Comparison of ENCODE assay signal across 18 cellular contexts in genomic region chr12:53328043-53328435, GRCh38. TPM values are rescaled to one million over a fixed set of nuclear protein-coding genes. Genes with fewer than 3 reads are reported as not detected.
DNase-seq lines count a peak whose midpoint lies in the region; ATAC-seq and TF ChIP-seq lines count a peak whose summit lies in the region.
"Had no signal": no experiment of that assay in that cellular context is flagged by ENCODE, and none has a peak within 500 bp of the region (broad histone marks: within the 10 kb centered on the region; RNA-seq: fewer than 3 reads in every experiment).

No MANE protein-coding gene starts in this region.

- no peak overlapping the region for H3K27ac ChIP-seq in CD4-positive, alpha-beta T cell (ENCODE audit: low read depth, low read length)
- H3K27ac ChIP-seq in GM23338 (ENCODE audit: low read depth) (no peak overlapping the region), WERI-Rb-1 (no peak overlapping the region), testis (no peak overlapping the region)
- H3K27ac ChIP-seq: esophagus muscularis mucosa had no signal

- H3K27me3 Mint-ChIP-seq in CD4-positive, alpha-beta T cell, result no peaks in the 10 kb centered on the region
- H3K27me3 Mint-ChIP-seq in GM23338 (ENCODE audit: insufficient read depth, low read depth, poor library complexity), result peaks cover 57% of the 10 kb centered on the region

- peak overlapping the region; percentile 5 for H3K4me3 Mint-ChIP-seq in CD4-positive, alpha-beta T cell
- no peak overlapping the region; the same call in 2 of the 3 replicates for H3K4me3 Mint-ChIP-seq in GM23338
- H3K4me3 Mint-ChIP-seq: dendritic cell treated with granulocyte-macrophage colony-stimulating factor and Interleukin-4, amounts not matched to agents 40 ng/mL and 50 ng/mL, for 4 days; memory B cell had no signal

- H3K9me2 ChIP-seq in GM23338 (ENCODE audit: insufficient read depth), result no peaks in the 10 kb centered on the region

- H3K79me2 ChIP-seq in GM23338 (replicated peaks; ENCODE audit: insufficient read depth), result no peaks in the 10 kb centered on the region

- no peak for ATAC-seq in CD4-positive, alpha-beta T cell (ENCODE audit: poor library complexity)
- ATAC-seq in GM23338 (peak; percentile 58), GM19351 (IDR thresholded peaks at IDR 0.05; ENCODE audit: unreplicated experiment) (no peak), GM19035 (IDR thresholded peaks at IDR 0.05; ENCODE audit: unreplicated experiment) (no peak)
- ATAC-seq: right cardiac atrium had no signal

- H3K4me1 Mint-ChIP-seq in CD4-positive, alpha-beta T cell (ENCODE audit: low read depth), result peaks cover 18% of the 10 kb centered on the region
- H3K4me1 Mint-ChIP-seq in GM23338, result peaks cover 24% of the 10 kb centered on the region

- H3K9me3 Mint-ChIP-seq in CD4-positive, alpha-beta T cell, result no peaks in the 10 kb centered on the region
- H3K9me3 Mint-ChIP-seq in GM23338, result no peaks in the 10 kb centered on the region; the same call in 2 of the 3 replicates
- H3K9me3 Mint-ChIP-seq: dendritic cell treated with granulocyte-macrophage colony-stimulating factor and Interleukin-4, amounts not matched to agents 40 ng/mL and 50 ng/mL, for 4 days; memory B cell had no signal

- POLR2A ChIA-PET in CD4-positive, alpha-beta T cell (lab: Charles Lee), result interaction anchor here (1.4 to 3.4 kb wide), 3 partner anchors 17 to 121 kb away, joined by 3 to 13 read pairs (median 4); partner anchors contain the start of gene ITGB7

- H3K36me3 ChIP-seq in GM23338 (ENCODE audit: insufficient read depth) (no peaks in the 10 kb centered on the region; the same call in 1 of the 2 replicates), WERI-Rb-1 (no peaks in the 10 kb centered on the region), testis (ENCODE audit: low read depth, missing control alignments) (no peaks in the 10 kb centered on the region)
- H3K36me3 ChIP-seq: esophagus muscularis mucosa had no signal

- intact Hi-C loops in CD4-positive, alpha-beta T cell (cut with DNase I, micrococcal nuclease), result loop anchor here in 1 of 2 experiments (5.0 to 10.0 kb wide), 2 partner anchors 179 to 347 kb away; partner anchors contain the start of genes ATP5MC2 and NPFF
- intact Hi-C loops in testis (cut with DNase I; ENCODE audit: low total_unique reads), result loop anchor here (10.0 kb wide), 1 partner anchor 177 kb away; the partner anchor contains the start of genes NPFF and TARBP2

- 57 to 69% methylated on average over 13 to 16 of the region's 16 CpGs for WGBS in testis, 2 donors

- H2AFZ ChIP-seq in GM23338, result peak overlapping the region; percentile 81; the same call in 1 of the 2 replicates

- CTCF ChIA-PET in CD4-positive, alpha-beta T cell (lab: Charles Lee), result interaction anchor here (0.5 to 7.6 kb wide), 3 partner anchors 17 to 93 kb away, joined by 3 to 51 read pairs (median 4); no protein-coding TSS in a partner anchor

- TF ChIP-seq POLR2A in testis (IDR thresholded peaks at IDR 0.05), result no peak

- no peak for DNase-seq in CD4-positive, alpha-beta T cell
- DNase-seq in GM23338 (ENCODE audit: low spot score), result peak; percentile 78
- peak; percentile 35 for DNase-seq in WERI-Rb-1
- peak; percentile 64 for DNase-seq in iPS-NIHi7 (ENCODE audit: extremely low spot score)
- no peak for DNase-seq in HUDEP-2 (lab: John Stamatoyannopoulos, UW; ENCODE audit: unreplicated experiment in 76 of 76)
- no peak for DNase-seq in testis
- DNase-seq: activated CD4-positive, CD25-positive, alpha-beta regulatory T cell; activated CD8-positive, alpha-beta memory T cell treated with anti-CD3 and anti-CD28 coated beads, Interleukin-2, amount 50 U/mL, for 48 hours; activated naive CD4-positive, alpha-beta T cell treated with Interleukin-2 at 50 U/mL for 16 hours; right cardiac atrium had no signal

- no peaks in the 10 kb centered on the region for H3K27me3 ChIP-seq in CD4-positive, alpha-beta T cell (ENCODE audit: control insufficient read depth, insufficient read depth, low read length)
- H3K27me3 ChIP-seq in GM23338 (ENCODE audit: insufficient read depth) (peaks cover 70% of the 10 kb centered on the region), WERI-Rb-1 (ENCODE audit: insufficient read depth, low read depth, severe bottlenecking) (no peaks in the 10 kb centered on the region), testis (no peaks in the 10 kb centered on the region)

- no peaks in the 10 kb centered on the region for H3K9me3 ChIP-seq in CD4-positive, alpha-beta T cell (ENCODE audit: control insufficient read depth, low read length)
- H3K9me3 ChIP-seq in WERI-Rb-1 (ENCODE audit: severe bottlenecking) (no peaks in the 10 kb centered on the region), testis (no peaks in the 10 kb centered on the region)
- H3K9me3 ChIP-seq: esophagus muscularis mucosa had no signal

- H3K4me1 ChIP-seq in GM23338 (ENCODE audit: insufficient read depth) (peaks cover 24% of the 10 kb centered on the region; the same call in 1 of the 2 replicates), testis (peaks cover 9% of the 10 kb centered on the region)

- peaks cover 5% of the 10 kb centered on the region for H3K36me3 Mint-ChIP-seq in CD4-positive, alpha-beta T cell (ENCODE audit: low read depth)
- no peaks in the 10 kb centered on the region; the same call in 2 of the 3 replicates for H3K36me3 Mint-ChIP-seq in GM23338 (ENCODE audit: low read depth)
- H3K36me3 Mint-ChIP-seq: memory B cell had no signal

- no peaks in the 10 kb centered on the region for H4K20me1 ChIP-seq in GM23338 (replicated peaks; ENCODE audit: insufficient read depth)

- H3K27ac Mint-ChIP-seq in CD4-positive, alpha-beta T cell, result no peak overlapping the region
- H3K27ac Mint-ChIP-seq in GM23338, result no peak overlapping the region
- H3K27ac Mint-ChIP-seq: dendritic cell treated with granulocyte-macrophage colony-stimulating factor and Interleukin-4, amounts not matched to agents 40 ng/mL and 50 ng/mL, for 4 days; memory B cell had no signal

- TF ChIP-seq CTCF in CD4-positive, alpha-beta T cell (IDR thresholded peaks at IDR 0.05), result no peak
- 0 out of 4 replicates have a peak, but pooled peaks have one; percentile 15 to 23 for TF ChIP-seq CTCF in GM23338 (conservative IDR thresholded peaks at IDR 0.05; ENCODE audit: low read depth in 2 of 2)
- 0 out of 2 replicates have a peak, but pooled peaks have one; percentile 34 for TF ChIP-seq CTCF in WERI-Rb-1 (IDR thresholded peaks at IDR 0.05; ENCODE audit: low read depth, low read length)
- no peak for TF ChIP-seq CTCF in testis (IDR thresholded peaks at IDR 0.05)

- H3F3A ChIP-seq in GM23338 (replicated peaks; ENCODE audit: low read depth), result peaks cover 12% of the 10 kb centered on the region

- H3K4me2 ChIP-seq in GM23338, result peak overlapping the region; percentile 67; the same call in 1 of the 2 replicates

- H3K4me3 ChIP-seq in GM23338 (peak overlapping the region; percentile 43; the same call in 1 of the 2 replicates), WERI-Rb-1 (ENCODE audit: low read depth, low read length) (no peak overlapping the region), testis (no peak overlapping the region)
- H3K4me3 ChIP-seq: esophagus muscularis mucosa had no signal

TF ChIP-seq in GM23338, 12 proteins besides CTCF, POLR2A, EP300 and RAD21 (continues in another document):
- no peak for TF ChIP-seq EZH2phosphoT487 (IDR thresholded peaks at IDR 0.05; ENCODE audit: unreplicated experiment)
- TF ChIP-seq POLR2AphosphoS5 (IDR thresholded peaks at IDR 0.05; ENCODE audit: low read depth), result no peak
- TF ChIP-seq NANOG (IDR thresholded peaks at IDR 0.05; ENCODE audit: borderline replicate concordance), result no peak
- TF ChIP-seq, protein P1, sequence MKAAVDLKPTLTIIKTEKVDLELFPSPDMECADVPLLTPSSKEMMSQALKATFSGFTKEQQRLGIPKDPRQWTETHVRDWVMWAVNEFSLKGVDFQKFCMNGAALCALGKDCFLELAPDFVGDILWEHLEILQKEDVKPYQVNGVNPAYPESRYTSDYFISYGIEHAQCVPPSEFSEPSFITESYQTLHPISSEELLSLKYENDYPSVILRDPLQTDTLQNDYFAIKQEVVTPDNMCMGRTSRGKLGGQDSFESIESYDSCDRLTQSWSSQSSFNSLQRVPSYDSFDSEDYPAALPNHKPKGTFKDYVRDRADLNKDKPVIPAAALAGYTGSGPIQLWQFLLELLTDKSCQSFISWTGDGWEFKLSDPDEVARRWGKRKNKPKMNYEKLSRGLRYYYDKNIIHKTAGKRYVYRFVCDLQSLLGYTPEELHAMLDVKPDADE (IDR thresholded peaks at IDR 0.05), result no peak
- no peak for TF ChIP-seq CREB1 (CRISPR knock-in tag; IDR thresholded peaks at IDR 0.05; ENCODE audit: low read depth)
- no peak for TF ChIP-seq ZNF114 (CRISPR knock-in tag; IDR thresholded peaks at IDR 0.05)

RNA-seq across cellular contexts. Expression of gene AAAS, which starts 6.6 kb away (rescaled TPM):
- 10 to 100 TPM; 21.0 to 22.7 TPM for total RNA-seq in CD4-positive, alpha-beta T cell
- 77.7 and 81.7 TPM in 2 replicates for total RNA-seq in GM23338 (2014; rRNA removed; shearing (Covaris generic))
- polyA plus RNA-seq in GM23338 (2016; fragmentation: Nextera tagmentation; extraction: Ambion mirVana) (36.7 and 40.4 TPM in 2 replicates), testis (ENCODE audit: insufficient read depth, low read depth, low replicate concordance) (79.3 TPM)
- total RNA-seq in testis, result 100 to 1,000 TPM in 1 of 2 donors, 10 to 100 TPM in 1; 98.0 to 110 TPM

RNA-seq across cellular contexts. Expression of gene SP7, which starts 8.1 kb away (rescaled TPM):
- under 1 TPM in 1 of 2 experiments, not detected in 1; 0.14 TPM for total RNA-seq in CD4-positive, alpha-beta T cell
- total RNA-seq in GM23338 (2014; rRNA removed; shearing (Covaris generic)), result 0.04 and 0.17 TPM in 2 replicates
- 0.16 TPM in 1 of 2 replicates, not detected in the other for polyA plus RNA-seq in GM23338 (2016; fragmentation: Nextera tagmentation; extraction: Ambion mirVana)
- 1 to 10 TPM in 1 of 2 donors, under 1 TPM in 1; 0.56 to 1.2 TPM for total RNA-seq in testis
- polyA plus RNA-seq in testis (ENCODE audit: insufficient read depth, low read depth, low replicate concordance), result 2.3 TPM
- total RNA-seq: astrocyte; esophagus muscularis mucosa; right cardiac atrium; subcutaneous adipose tissue; T-helper 1 cell treated with Interleukin-12 subunit alpha and Interleukin-12 subunit beta and Interleukin-4 antibody, amounts not matched to agents 30 ng/mL and 1 ng/mL, for 36 hours had no signal
- polyA plus RNA-seq: right cardiac atrium had no signal

RNA-seq across cellular contexts. Expression of gene MYG1, which starts 28.5 kb away (rescaled TPM):
- total RNA-seq in CD4-positive, alpha-beta T cell, result 10 to 100 TPM; 30.9 to 33.8 TPM
- 65.0 and 66.5 TPM in 2 replicates for total RNA-seq in GM23338 (2014; rRNA removed; shearing (Covaris generic))
- polyA plus RNA-seq in GM23338 (2016; fragmentation: Nextera tagmentation; extraction: Ambion mirVana) (94.2 and 100.0 TPM in 2 replicates), testis (ENCODE audit: insufficient read depth, low read depth, low replicate concordance) (287 TPM)
- 100 to 1,000 TPM; 106 to 117 TPM for total RNA-seq in testis

RNA-seq across cellular contexts. Expression of gene PFDN5, which starts 32.7 kb away (rescaled TPM):
- 100 to 1,000 TPM; 757 to 763 TPM for total RNA-seq in CD4-positive, alpha-beta T cell
- total RNA-seq in GM23338 (2014; rRNA removed; shearing (Covaris generic)), result 199 and 225 TPM in 2 replicates
- polyA plus RNA-seq in GM23338 (2016; fragmentation: Nextera tagmentation; extraction: Ambion mirVana) (567 and 586 TPM in 2 replicates), testis (ENCODE audit: insufficient read depth, low read depth, low replicate concordance) (797 TPM)
- total RNA-seq in testis, result 100 to 1,000 TPM; 430 to 494 TPM

RNA-seq across cellular contexts. Expression of gene SP1, which starts 51.9 kb away (rescaled TPM):
- total RNA-seq in CD4-positive, alpha-beta T cell, result 10 to 100 TPM; 42.3 to 43.3 TPM
- 68.4 and 73.3 TPM in 2 replicates for total RNA-seq in GM23338 (2014; rRNA removed; shearing (Covaris generic))
- polyA plus RNA-seq in GM23338 (2016; fragmentation: Nextera tagmentation; extraction: Ambion mirVana), result 10.6 and 11.1 TPM in 2 replicates
- 10 to 100 TPM; 75.4 to 86.0 TPM for total RNA-seq in testis
- 58.6 TPM for polyA plus RNA-seq in testis (ENCODE audit: insufficient read depth, low read depth, low replicate concordance)

Comparison
In these comparisons a context has a peak if more than half of its experiments do, and no peak if none do; other contexts are left out.
1. DNase-seq: peak in GM23338 (single experiment), WERI-Rb-1 (single experiment) and iPS-NIHi7 (single experiment); none in CD4-positive, alpha-beta T cell (0 of 10), HUDEP-2 (0 of 76) and testis (single experiment).
2. CTCF ChIP-seq: peak in GM23338 (2 of 2) and WERI-Rb-1 (single experiment); none in CD4-positive, alpha-beta T cell (single experiment) and testis (0 of 3).